10 cellular contexts compared by ENCODE assay signal in genomic region chr1:112702420-112703261, GRCh38. TPM values are rescaled to one million over a fixed set of nuclear protein-coding genes. Genes with fewer than 3 reads are reported as not detected.
DNase-seq lines count a peak whose midpoint lies in the region; ATAC-seq and TF ChIP-seq lines count a peak whose summit lies in the region.
"Had no signal": no experiment of that assay in that cellular context is flagged by ENCODE, and none has a peak within 500 bp of the region (broad histone marks: within the 10 kb centered on the region; RNA-seq: fewer than 3 reads in every experiment).

No MANE protein-coding gene starts in this region.

- H3K36me3 ChIP-seq in lung (ENCODE audit: control insufficient read depth in 2 of 2, insufficient read depth in 2 of 2, low read length in 2 of 2) = peaks cover 0 to 24% of the 10 kb centered on the region in 2 donors
- H3K36me3 ChIP-seq in stomach = peaks cover 11 to 56% (median 44%) of the 10 kb centered on the region in 4 donors

- TF ChIP-seq EP300 in stomach (IDR thresholded peaks at IDR 0.05) = no peak

- no peaks in the 10 kb centered on the region for H3K27me3 ChIP-seq in lung (ENCODE audit: control insufficient read depth, insufficient read depth)
- H3K27me3 ChIP-seq in stomach = no peaks in the 10 kb centered on the region

- TF ChIP-seq CTCF in lung (IDR thresholded peaks at IDR 0.05; ENCODE audit: control extremely low read depth, extremely low read depth) (no peak), stomach (IDR thresholded peaks at IDR 0.05) (no peak)

- H3K27ac Mint-ChIP-seq in T-helper 1 cell treated with Interleukin-12 subunit alpha and Interleukin-12 subunit beta and Interleukin-4 antibody, amounts not matched to agents 30 μg/mL and 1 μg/mL, for 36 hours = peak overlapping the region; percentile 57
- peak overlapping the region; percentile 42 for H3K27ac Mint-ChIP-seq in activated T-helper 2 cell treated with anti-CD3 and anti-CD28 coated beads, Interferon-gamma antibody, Interleukin-2, Interleukin-4, amounts not matched to agents 10 μg/mL and 5 μg/mL and 100 μg/mL, durations not matched to agents 14 hours and 24 hours and 36 hours

- peaks cover 27% of the 10 kb centered on the region for H3K36me3 Mint-ChIP-seq in T-helper 1 cell treated with Interleukin-12 subunit alpha and Interleukin-12 subunit beta and Interleukin-4 antibody, amounts not matched to agents 30 μg/mL and 1 μg/mL, for 36 hours (ENCODE audit: low read depth)
- H3K36me3 Mint-ChIP-seq in activated T-helper 2 cell treated with anti-CD3 and anti-CD28 coated beads, Interferon-gamma antibody, Interleukin-2, Interleukin-4, amounts not matched to agents 10 μg/mL and 5 μg/mL and 100 μg/mL, durations not matched to agents 14 hours and 24 hours and 36 hours (ENCODE audit: low read depth) = peaks cover 42% of the 10 kb centered on the region

- ATAC-seq in lung (ENCODE audit: insufficient read depth, low FRiP score) (no peak), GM18520 (IDR thresholded peaks at IDR 0.05; ENCODE audit: unreplicated experiment) (no peak), GM21825 (IDR thresholded peaks at IDR 0.05; ENCODE audit: unreplicated experiment) (no peak)

- no peaks in the 10 kb centered on the region for H3K9me3 Mint-ChIP-seq in T-helper 1 cell treated with Interleukin-12 subunit alpha and Interleukin-12 subunit beta and Interleukin-4 antibody, amounts not matched to agents 30 μg/mL and 1 μg/mL, for 36 hours
- H3K9me3 Mint-ChIP-seq in activated T-helper 2 cell treated with anti-CD3 and anti-CD28 coated beads, Interferon-gamma antibody, Interleukin-2, Interleukin-4, amounts not matched to agents 10 μg/mL and 5 μg/mL and 100 μg/mL, durations not matched to agents 14 hours and 24 hours and 36 hours = no peaks in the 10 kb centered on the region

- H3K27ac ChIP-seq in lung (ENCODE audit: low read depth in 1 of 2, low read length in 1 of 2) (peak overlapping the region; percentile 23 to 88), stomach (peak overlapping the region in 4 of 5 donors; percentile 88 to 98 (median 96))

- peaks cover 60% of the 10 kb centered on the region for H3K4me1 Mint-ChIP-seq in T-helper 1 cell treated with Interleukin-12 subunit alpha and Interleukin-12 subunit beta and Interleukin-4 antibody, amounts not matched to agents 30 μg/mL and 1 μg/mL, for 36 hours (ENCODE audit: low read depth)
- H3K4me1 Mint-ChIP-seq in activated T-helper 2 cell treated with anti-CD3 and anti-CD28 coated beads, Interferon-gamma antibody, Interleukin-2, Interleukin-4, amounts not matched to agents 10 μg/mL and 5 μg/mL and 100 μg/mL, durations not matched to agents 14 hours and 24 hours and 36 hours (ENCODE audit: low read depth) = peaks cover 61% of the 10 kb centered on the region

- intact Hi-C loops in activated T-helper 2 cell treated with anti-CD3 and anti-CD28 coated beads, Interferon-gamma antibody, Interleukin-2, Interleukin-4, amounts not matched to agents 10 μg/mL and 5 μg/mL and 100 μg/mL, durations not matched to agents 14 hours and 24 hours and 36 hours (cut with micrococcal nuclease) = loop anchor here (10.0 kb wide), 1 partner anchor 1082 kb away; no protein-coding TSS in a partner anchor
- intact Hi-C loops in stomach (cut with DNase I; ENCODE audit: low total_unique reads) = loop anchor here (10.0 kb wide), 1 partner anchor 318 kb away; no protein-coding TSS in a partner anchor

- H3K4me3 ChIP-seq in lung (no peak overlapping the region), stomach (no peak overlapping the region)

- no peak for TF ChIP-seq POLR2A in stomach (IDR thresholded peaks at IDR 0.05)

- no peak for DNase-seq in T-helper 1 cell
- no peak for DNase-seq in activated T-helper 2 cell treated with anti-CD3 and anti-CD28 coated beads, Interferon-gamma antibody, Interleukin-2, Interleukin-4, amounts not matched to agents 10 μg/mL and 5 μg/mL and 100 μg/mL, durations not matched to agents 14 hours and 24 hours and 36 hours (ENCODE audit: low spot score)
- DNase-seq in lung (ENCODE audit: low spot score) = no peak
- peak; percentile 18 for DNase-seq in stomach
- no peak for DNase-seq in kidney tubule cell (ENCODE audit: low spot score)
- DNase-seq: amniotic stem cell, NCI-H82 had no signal

- peaks cover 12 to 29% of the 10 kb centered on the region in 2 donors for H3K4me1 ChIP-seq in lung (ENCODE audit: control insufficient read depth in 2 of 2, insufficient read depth in 2 of 2, low read length in 2 of 2)
- H3K4me1 ChIP-seq in stomach = peaks cover 76 to 89% (median 84%) of the 10 kb centered on the region in 4 donors

- H3K27me3 Mint-ChIP-seq in T-helper 1 cell treated with Interleukin-12 subunit alpha and Interleukin-12 subunit beta and Interleukin-4 antibody, amounts not matched to agents 30 μg/mL and 1 μg/mL, for 36 hours (ENCODE audit: low read depth) = peaks cover 3% of the 10 kb centered on the region
- peaks cover 1% of the 10 kb centered on the region for H3K27me3 Mint-ChIP-seq in activated T-helper 2 cell treated with anti-CD3 and anti-CD28 coated beads, Interferon-gamma antibody, Interleukin-2, Interleukin-4, amounts not matched to agents 10 μg/mL and 5 μg/mL and 100 μg/mL, durations not matched to agents 14 hours and 24 hours and 36 hours (ENCODE audit: low read depth)

- H3K9me3 ChIP-seq in lung (ENCODE audit: control insufficient read depth in 2 of 2, insufficient read depth in 1 of 2, low read length in 1 of 2) (no peaks in the 10 kb centered on the region), stomach (no peaks in the 10 kb centered on the region)

- 74 to 76% methylated on average over 12 of the region's 12 CpGs for WGBS in lung, 2 donors
- 65 to 84% (median 77%) methylated on average over 11 to 12 of the region's 12 CpGs for WGBS in stomach, 5 donors

- H3K4me3 Mint-ChIP-seq in T-helper 1 cell treated with Interleukin-12 subunit alpha and Interleukin-12 subunit beta and Interleukin-4 antibody, amounts not matched to agents 30 μg/mL and 1 μg/mL, for 36 hours = peak overlapping the region; percentile 25
- H3K4me3 Mint-ChIP-seq in activated T-helper 2 cell treated with anti-CD3 and anti-CD28 coated beads, Interferon-gamma antibody, Interleukin-2, Interleukin-4, amounts not matched to agents 10 μg/mL and 5 μg/mL and 100 μg/mL, durations not matched to agents 14 hours and 24 hours and 36 hours (ENCODE audit: low read depth) = peak overlapping the region; percentile 14

RNA-seq across cellular contexts. Expression of gene RHOC, which starts 4.3 kb away (rescaled TPM):
- 68.7 and 74.7 TPM in 2 replicates for total RNA-seq in activated T-helper 2 cell treated with anti-CD3 and anti-CD28 coated beads, Interferon-gamma antibody, Interleukin-2, Interleukin-4, amounts not matched to agents 10 μg/mL and 5 μg/mL and 100 μg/mL, durations not matched to agents 14 hours and 24 hours and 36 hours
- total RNA-seq in lung = 100 to 1,000 TPM; 125 to 211 TPM
- polyA plus RNA-seq in lung = 100 to 1,000 TPM; 169 to 243 TPM
- total RNA-seq in stomach = 100 to 1,000 TPM in 4 of 5 donors, 10 to 100 TPM in 1; 99.8 to 149 (median 113) TPM
- polyA plus RNA-seq in stomach = 100 to 1,000 TPM; 159 to 375 (median 244) TPM

RNA-seq across cellular contexts. Expression of gene PPM1J, which starts 12.5 kb away (rescaled TPM):
- total RNA-seq in activated T-helper 2 cell treated with anti-CD3 and anti-CD28 coated beads, Interferon-gamma antibody, Interleukin-2, Interleukin-4, amounts not matched to agents 10 μg/mL and 5 μg/mL and 100 μg/mL, durations not matched to agents 14 hours and 24 hours and 36 hours = 0.59 and 0.67 TPM in 2 replicates
- total RNA-seq in lung = under 1 TPM in 1 of 2 donors, not detected in 1; 0.64 TPM
- under 1 TPM; 0.45 to 0.92 TPM for polyA plus RNA-seq in lung
- 1 to 10 TPM in 1 of 5 donors, under 1 TPM in 1, not detected in 3; 0.87 to 1.3 TPM for total RNA-seq in stomach
- 1 to 10 TPM in 1 of 3 donors, under 1 TPM in 1, not detected in 1; 0.50 to 4.0 TPM for polyA plus RNA-seq in stomach

RNA-seq across cellular contexts. Expression of gene MOV10, which starts 28.2 kb away (rescaled TPM):
- 64.5 and 68.1 TPM in 2 replicates for total RNA-seq in activated T-helper 2 cell treated with anti-CD3 and anti-CD28 coated beads, Interferon-gamma antibody, Interleukin-2, Interleukin-4, amounts not matched to agents 10 μg/mL and 5 μg/mL and 100 μg/mL, durations not matched to agents 14 hours and 24 hours and 36 hours
- total RNA-seq in lung (10 to 100 TPM; 37.7 to 51.3 TPM), stomach (100 to 1,000 TPM in 1 of 5 donors, 10 to 100 TPM in 4; 25.9 to 137 (median 79.0) TPM)
- polyA plus RNA-seq in lung (10 to 100 TPM; 33.4 to 42.7 TPM), stomach (10 to 100 TPM; 43.2 to 86.9 (median 54.5) TPM)
